ENCODE assay signal across 1 cellular context in genomic region chr1:151143986-151144385, GRCh38.
TF ChIP-seq lines count a peak whose summit lies in the region.

No MANE protein-coding gene starts in this region.

TF ChIP-seq in WTC11, 78 proteins besides CTCF, POLR2A, EP300 and RAD21:
- TF ChIP-seq ARID4B (CRISPR knock-in tag; IDR thresholded peaks at IDR 0.05; ENCODE audit: borderline replicate concordance) (no peak), KAT7 (CRISPR knock-in tag; IDR thresholded peaks at IDR 0.05; ENCODE audit: borderline replicate concordance) (no peak), NFYB (CRISPR knock-in tag; conservative IDR thresholded peaks at IDR 0.05; ENCODE audit: low read depth) (no peak), ZMAT4 (CRISPR knock-in tag; IDR thresholded peaks at IDR 0.05) (no peak), SMAD3 (CRISPR knock-in tag; IDR thresholded peaks at IDR 0.05; ENCODE audit: borderline replicate concordance) (no peak), EMX1 (CRISPR knock-in tag; IDR thresholded peaks at IDR 0.05) (no peak)
TF ChIP-seq in WTC11: peak in this region for 0.
